Comparison of ENCODE assay signal across 30 cellular contexts in the genomic region with DNA sequence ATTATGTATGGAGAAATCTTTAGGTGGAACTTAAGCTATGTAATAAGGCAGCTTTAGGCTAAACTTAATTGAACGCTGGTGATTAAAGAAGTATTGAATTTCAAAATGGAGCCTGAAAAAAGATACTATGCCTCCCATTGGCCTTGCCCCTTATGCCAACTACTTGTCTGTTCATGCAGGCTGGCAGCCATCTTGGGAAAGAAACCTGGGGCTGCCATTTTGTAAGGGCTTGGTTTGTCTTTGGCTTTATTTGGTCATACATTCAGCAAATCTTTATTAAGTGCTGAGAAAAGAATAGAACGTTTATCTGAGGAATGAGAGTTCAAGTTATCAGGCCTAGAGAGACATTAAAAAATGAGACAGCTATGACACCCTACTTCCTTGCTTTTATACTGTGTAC.
"Had no signal": no experiment of that assay in that cellular context is flagged by ENCODE, and none has a peak within 500 bp of the region (broad histone marks: within the 10 kb centered on the region; RNA-seq: fewer than 3 reads in every experiment).

No MANE protein-coding gene starts in this region.

- H3K27ac Mint-ChIP-seq: activated CD4-positive, alpha-beta memory T cell treated with anti-CD3 and anti-CD28 coated beads, Interleukin-2, amount 10 ng/mL, durations not matched to agents 7 days and 5 days; activated CD4-positive, alpha-beta T cell treated with anti-CD3 and anti-CD28 coated beads, Interleukin-2, amount 10 ng/mL, durations not matched to agents 7 days and 5 days; activated naive CD4-positive, alpha-beta T cell treated with anti-CD3 and anti-CD28 coated beads, Interleukin-2, amount 10 ng/mL, durations not matched to agents 7 days and 5 days; activated naive CD4-positive, alpha-beta T cell treated with anti-CD3 and anti-CD28 coated beads, Interleukin-2, amount 50 U/mL, for 72 hours; activated naive CD8-positive, alpha-beta T cell treated with anti-CD3 and anti-CD28 coated beads, Interleukin-2, amount 10 ng/mL, durations not matched to agents 7 days and 5 days; activated T-cell treated with anti-CD3 and anti-CD28 coated beads, Interleukin-2, amount 50 U/mL, for 24 hours; activated T-cell treated with anti-CD3 and anti-CD28 coated beads, Interleukin-2, amount 50 U/mL, for 72 hours; brain; dendritic cell treated with granulocyte-macrophage colony-stimulating factor and Interleukin-4, amounts not matched to agents 40 ng/mL and 50 ng/mL, for 4 days; endodermal cell had no signal

- H3K4me1 ChIP-seq: ascending aorta, breast epithelium had no signal

- H3K9me3 ChIP-seq: ascending aorta had no signal

- H3K36me3 ChIP-seq: ascending aorta, breast epithelium, cardiac muscle cell had no signal

- H3K4me3 ChIP-seq: ascending aorta, breast epithelium, cardiac muscle cell, coronary artery, dorsolateral prefrontal cortex had no signal

- H3K36me3 Mint-ChIP-seq: activated naive CD4-positive, alpha-beta T cell treated with anti-CD3 and anti-CD28 coated beads, Interleukin-2, amount 10 ng/mL, durations not matched to agents 7 days and 5 days; activated naive CD8-positive, alpha-beta T cell treated with anti-CD3 and anti-CD28 coated beads, Interleukin-2, amount 10 ng/mL, durations not matched to agents 7 days and 5 days; brain had no signal

- H3K27ac ChIP-seq: ascending aorta, breast epithelium, cardiac muscle cell, coronary artery, dorsolateral prefrontal cortex had no signal

- ATAC-seq: activated naive CD4-positive, alpha-beta T cell treated with anti-CD3 and anti-CD28 coated beads, Interleukin-2, amount 50 U/mL, for 72 hours; activated T-cell treated with anti-CD3 and anti-CD28 coated beads, Interleukin-2, amount 50 U/mL, for 72 hours; esophagus mucosa had no signal

- H3K4me1 Mint-ChIP-seq: activated CD4-positive, alpha-beta memory T cell treated with anti-CD3 and anti-CD28 coated beads, Interleukin-2, amount 10 ng/mL, durations not matched to agents 7 days and 5 days; activated CD4-positive, alpha-beta T cell treated with anti-CD3 and anti-CD28 coated beads, Interleukin-2, amount 10 ng/mL, durations not matched to agents 7 days and 5 days; activated naive CD4-positive, alpha-beta T cell treated with anti-CD3 and anti-CD28 coated beads, Interleukin-2, amount 10 ng/mL, durations not matched to agents 7 days and 5 days; activated naive CD8-positive, alpha-beta T cell treated with anti-CD3 and anti-CD28 coated beads, Interleukin-2, amount 10 ng/mL, durations not matched to agents 7 days and 5 days; brain; endodermal cell had no signal

- H3K27me3 Mint-ChIP-seq: activated CD4-positive, alpha-beta memory T cell treated with anti-CD3 and anti-CD28 coated beads, Interleukin-2, amount 10 ng/mL, durations not matched to agents 7 days and 5 days; activated CD4-positive, alpha-beta T cell treated with anti-CD3 and anti-CD28 coated beads, Interleukin-2, amount 10 ng/mL, durations not matched to agents 7 days and 5 days; activated naive CD4-positive, alpha-beta T cell treated with anti-CD3 and anti-CD28 coated beads, Interleukin-2, amount 10 ng/mL, durations not matched to agents 7 days and 5 days; activated naive CD8-positive, alpha-beta T cell treated with anti-CD3 and anti-CD28 coated beads, Interleukin-2, amount 10 ng/mL, durations not matched to agents 7 days and 5 days; activated T-cell treated with anti-CD3 and anti-CD28 coated beads, Interleukin-2, amount 50 U/mL, for 24 hours; dendritic cell treated with granulocyte-macrophage colony-stimulating factor and Interleukin-4, amounts not matched to agents 40 ng/mL and 50 ng/mL, for 4 days had no signal

- H3K9me3 Mint-ChIP-seq: activated CD4-positive, alpha-beta memory T cell treated with anti-CD3 and anti-CD28 coated beads, Interleukin-2, amount 10 ng/mL, durations not matched to agents 7 days and 5 days; activated T-cell treated with anti-CD3 and anti-CD28 coated beads, Interleukin-2, amount 50 U/mL, for 24 hours; activated T-cell treated with anti-CD3 and anti-CD28 coated beads, Interleukin-2, amount 50 U/mL, for 72 hours; endodermal cell had no signal

- DNase-seq: activated CD4-positive, alpha-beta memory T cell treated with anti-CD3 and anti-CD28 coated beads, Interleukin-2, amount 10 ng/mL, durations not matched to agents 7 days and 5 days; activated CD4-positive, alpha-beta T cell treated with anti-CD3 and anti-CD28 coated beads for 1 hour; activated CD4-positive, alpha-beta T cell treated with anti-CD3 and anti-CD28 coated beads for 4 hours; activated CD4-positive, alpha-beta T cell treated with anti-CD3 and anti-CD28 coated beads, Interleukin-2, amount 10 ng/mL, durations not matched to agents 7 days and 5 days; activated CD4-positive, alpha-beta T cell treated with anti-CD3 and anti-CD28 coated beads, Interleukin-2, amount 50 U/mL, for 4 hours; activated CD4-positive, CD25-positive, alpha-beta regulatory T cell; activated CD8-positive, alpha-beta memory T cell treated with anti-CD3 and anti-CD28 coated beads, Interleukin-2, amount 50 U/mL, for 48 hours; activated gamma-delta T cell; activated naive CD4-positive, alpha-beta T cell; activated naive CD4-positive, alpha-beta T cell treated with anti-CD3 and anti-CD28 coated beads, Interleukin-2, amount 10 ng/mL, durations not matched to agents 7 days and 5 days; activated naive CD8-positive, alpha-beta T cell treated with anti-CD3 and anti-CD28 coated beads, Interleukin-2, amount 10 ng/mL, durations not matched to agents 7 days and 5 days; activated T-cell treated with anti-CD3 and anti-CD28 coated beads for 4 hours; activated T-cell treated with anti-CD3 and anti-CD28 coated beads, Interleukin-2, amount 50 U/mL, for 24 hours; activated T-cell treated with anti-CD3 and anti-CD28 coated beads, Interleukin-2, amount 50 U/mL, for 72 hours; central memory CD4-positive, alpha-beta T cell; cerebellar nuclear complex; dorsolateral prefrontal cortex; effector memory CD4-positive, alpha-beta T cell; endodermal cell; foreskin fibroblast; head of caudate nucleus; T-helper 2 cell had no signal

- H3K27me3 ChIP-seq: ascending aorta, breast epithelium, cardiac muscle cell, dorsolateral prefrontal cortex had no signal

- H3K4me3 Mint-ChIP-seq: activated CD4-positive, alpha-beta memory T cell treated with anti-CD3 and anti-CD28 coated beads, Interleukin-2, amount 10 ng/mL, durations not matched to agents 7 days and 5 days; activated CD4-positive, alpha-beta T cell treated with anti-CD3 and anti-CD28 coated beads, Interleukin-2, amount 10 ng/mL, durations not matched to agents 7 days and 5 days; activated naive CD4-positive, alpha-beta T cell treated with anti-CD3 and anti-CD28 coated beads, Interleukin-2, amount 10 ng/mL, durations not matched to agents 7 days and 5 days; activated naive CD8-positive, alpha-beta T cell treated with anti-CD3 and anti-CD28 coated beads, Interleukin-2, amount 10 ng/mL, durations not matched to agents 7 days and 5 days; activated T-cell treated with anti-CD3 and anti-CD28 coated beads, Interleukin-2, amount 50 U/mL, for 24 hours; activated T-cell treated with anti-CD3 and anti-CD28 coated beads, Interleukin-2, amount 50 U/mL, for 72 hours; brain; dendritic cell treated with granulocyte-macrophage colony-stimulating factor and Interleukin-4, amounts not matched to agents 40 ng/mL and 50 ng/mL, for 4 days; endodermal cell had no signal
